8 cellular contexts compared by ENCODE assay signal in genomic region chr11:43920598-43921419, GRCh38.
DNase-seq lines count a peak whose midpoint lies in the region; ATAC-seq and TF ChIP-seq lines count a peak whose summit lies in the region.

No MANE protein-coding gene starts in this region.

- POLR2A ChIA-PET in GM10248 (lab: Yijun Ruan, JAX): no interaction called here

- in situ Hi-C loops in KBM-7 (cut with MboI; ENCODE audit: low pct_unique_long_range_greater_than_20kb, low sequenced_read_pairs): no loop called here

- DNase-seq in GM10248 (ENCODE audit: extremely low spot score) (peak; percentile 16), SW480 (ENCODE audit: low spot score) (peak; percentile 93), foreskin fibroblast (peak; percentile 99 to 100), NCI-H526 (lab: John Stamatoyannopoulos, UW) (no peak), KBM-7 (no peak)
- no peak for DNase-seq in stimulated activated naive CD4-positive, alpha-beta T cell (lab: John Stamatoyannopoulos, UW)

- H3K4me3 ChIP-seq in foreskin fibroblast (ENCODE audit: low read depth in 1 of 2, low read length in 2 of 2) (no peak overlapping the region), skin epidermis (no peak overlapping the region)

- peak overlapping the region in 11 of 21 experiments; percentile 1 to 84 (median 55) for H3K27ac ChIP-seq in skin epidermis

- CTCF ChIA-PET in GM10248 (lab: Yijun Ruan, JAX): interaction anchor here (2.0 to 2.7 kb wide), 2 partner anchors 13 to 31 kb away, joined by 6 to 17 read pairs; no protein-coding TSS in a partner anchor

- ATAC-seq in HG03196 (IDR thresholded peaks at IDR 0.05; ENCODE audit: unreplicated experiment): peak; percentile 49

- TF ChIP-seq CTCF in GM10248 (IDR thresholded peaks at IDR 0.05; ENCODE audit: control extremely low read depth, extremely low read depth, low read depth, missing control alignments) (no peak), foreskin fibroblast (IDR thresholded peaks at IDR 0.05; ENCODE audit: low read depth, low read length) (no peak)

Comparison
In these comparisons a context has a peak if more than half of its experiments do, and no peak if none do; other contexts are left out.
1. DNase-seq: peak in GM10248 (single experiment), SW480 (single experiment) and foreskin fibroblast (2 of 2); none in stimulated activated naive CD4-positive, alpha-beta T cell (0 of 6), NCI-H526 (0 of 2) and KBM-7 (single experiment).